Comparison of ENCODE assay signal across 31 cellular contexts in genomic region chr6:40891131-40891530, GRCh38.
"Had no signal": no experiment of that assay in that cellular context is flagged by ENCODE, and none has a peak within 500 bp of the region (broad histone marks: within the 10 kb centered on the region; RNA-seq: fewer than 3 reads in every experiment).

No MANE protein-coding gene starts in this region.

- H3K36me3 Mint-ChIP-seq: activated naive CD4-positive, alpha-beta T cell treated with anti-CD3 and anti-CD28 coated beads, Interleukin-2, amount 10 ng/mL, durations not matched to agents 7 days and 5 days; activated naive CD4-positive, alpha-beta T cell treated with anti-CD3 and anti-CD28 coated beads, Interleukin-2, amount 50 U/mL, for 72 hours; activated naive CD8-positive, alpha-beta T cell treated with anti-CD3 and anti-CD28 coated beads, Interleukin-2, amount 10 ng/mL, durations not matched to agents 7 days and 5 days; brain had no signal

- H3K4me1 ChIP-seq: breast epithelium, colonic mucosa, foreskin keratinocyte had no signal

- H3K27ac ChIP-seq: ascending aorta, breast epithelium, cardiac muscle cell, colonic mucosa, dorsolateral prefrontal cortex, esophagus muscularis mucosa, foreskin keratinocyte, gastrocnemius medialis, heart right ventricle, hepatocyte had no signal

- H3K36me3 ChIP-seq: ascending aorta, breast epithelium, cardiac muscle cell, colonic mucosa, gastrocnemius medialis had no signal

- ATAC-seq: activated CD4-positive, alpha-beta T cell treated with anti-CD3 and anti-CD28 coated beads for 36 hours; activated naive CD4-positive, alpha-beta T cell treated with anti-CD3 and anti-CD28 coated beads, Interleukin-2, amount 50 U/mL, for 72 hours; activated T-cell treated with anti-CD3 and anti-CD28 coated beads, Interleukin-2, amount 50 U/mL, for 72 hours; foreskin keratinocyte; gastrocnemius medialis had no signal

- H3K9me3 ChIP-seq: ascending aorta, breast epithelium, colonic mucosa, esophagus muscularis mucosa, gastrocnemius medialis, heart right ventricle had no signal

- H3K27ac Mint-ChIP-seq: activated CD4-positive, alpha-beta memory T cell treated with anti-CD3 and anti-CD28 coated beads, Interleukin-2, amount 10 ng/mL, durations not matched to agents 7 days and 5 days; activated CD4-positive, alpha-beta T cell treated with anti-CD3 and anti-CD28 coated beads for 36 hours; activated CD4-positive, alpha-beta T cell treated with anti-CD3 and anti-CD28 coated beads, Interleukin-2, amount 10 ng/mL, durations not matched to agents 24 days and 14 days; activated naive CD4-positive, alpha-beta T cell treated with anti-CD3 and anti-CD28 coated beads, Interleukin-2, amount 10 ng/mL, durations not matched to agents 7 days and 5 days; activated naive CD4-positive, alpha-beta T cell treated with anti-CD3 and anti-CD28 coated beads, Interleukin-2, amount 50 U/mL, for 72 hours; activated naive CD8-positive, alpha-beta T cell treated with anti-CD3 and anti-CD28 coated beads, Interleukin-2, amount 10 ng/mL, durations not matched to agents 7 days and 5 days; activated T-cell treated with anti-CD3 and anti-CD28 coated beads, Interleukin-2, amount 50 U/mL, for 24 hours; activated T-cell treated with anti-CD3 and anti-CD28 coated beads, Interleukin-2, amount 50 U/mL, for 72 hours; dendritic cell treated with granulocyte-macrophage colony-stimulating factor and Interleukin-4, amounts not matched to agents 40 ng/mL and 50 ng/mL, for 4 days had no signal

- H3K27me3 Mint-ChIP-seq: dendritic cell treated with granulocyte-macrophage colony-stimulating factor and Interleukin-4, amounts not matched to agents 40 ng/mL and 50 ng/mL, for 4 days had no signal

- H3K4me3 Mint-ChIP-seq: activated CD4-positive, alpha-beta memory T cell treated with anti-CD3 and anti-CD28 coated beads, Interleukin-2, amount 10 ng/mL, durations not matched to agents 7 days and 5 days; activated CD4-positive, alpha-beta T cell treated with anti-CD3 and anti-CD28 coated beads for 36 hours; activated CD4-positive, alpha-beta T cell treated with anti-CD3 and anti-CD28 coated beads, Interleukin-2, amount 10 ng/mL, durations not matched to agents 24 days and 14 days; activated naive CD4-positive, alpha-beta T cell treated with anti-CD3 and anti-CD28 coated beads, Interleukin-2, amount 10 ng/mL, durations not matched to agents 7 days and 5 days; activated naive CD8-positive, alpha-beta T cell treated with anti-CD3 and anti-CD28 coated beads, Interleukin-2, amount 10 ng/mL, durations not matched to agents 7 days and 5 days; activated T-cell treated with anti-CD3 and anti-CD28 coated beads, Interleukin-2, amount 50 U/mL, for 24 hours; activated T-cell treated with anti-CD3 and anti-CD28 coated beads, Interleukin-2, amount 50 U/mL, for 72 hours; brain; dendritic cell treated with granulocyte-macrophage colony-stimulating factor and Interleukin-4, amounts not matched to agents 40 ng/mL and 50 ng/mL, for 4 days had no signal

- H3K4me3 ChIP-seq: ascending aorta, breast epithelium, cardiac muscle cell, colonic mucosa, dorsolateral prefrontal cortex, esophagus muscularis mucosa, gastrocnemius medialis, heart right ventricle, hepatocyte had no signal

- H3K4me1 Mint-ChIP-seq: activated CD4-positive, alpha-beta memory T cell treated with anti-CD3 and anti-CD28 coated beads, Interleukin-2, amount 10 ng/mL, durations not matched to agents 7 days and 5 days; activated CD4-positive, alpha-beta T cell treated with anti-CD3 and anti-CD28 coated beads for 36 hours; activated CD4-positive, alpha-beta T cell treated with anti-CD3 and anti-CD28 coated beads, Interleukin-2, amount 10 ng/mL, durations not matched to agents 24 days and 14 days; activated naive CD4-positive, alpha-beta T cell treated with anti-CD3 and anti-CD28 coated beads, Interleukin-2, amount 10 ng/mL, durations not matched to agents 7 days and 5 days; activated naive CD8-positive, alpha-beta T cell treated with anti-CD3 and anti-CD28 coated beads, Interleukin-2, amount 10 ng/mL, durations not matched to agents 7 days and 5 days had no signal

- DNase-seq: activated CD4-positive, alpha-beta memory T cell treated with anti-CD3 and anti-CD28 coated beads, Interleukin-2, amount 10 ng/mL, durations not matched to agents 7 days and 5 days; activated CD4-positive, alpha-beta T cell treated with anti-CD3 and anti-CD28 coated beads for 36 hours; activated CD4-positive, alpha-beta T cell treated with anti-CD3 and anti-CD28 coated beads, Interleukin-2, amount 10 ng/mL, durations not matched to agents 24 days and 14 days; activated CD4-positive, CD25-positive, alpha-beta regulatory T cell; activated CD4-positive, CD25-positive, alpha-beta regulatory T cell treated with anti-CD3 and anti-CD28 coated beads, Interleukin-2, amount 50 U/mL, for 72 hours; activated CD8-positive, alpha-beta memory T cell treated with anti-CD3 and anti-CD28 coated beads, Interleukin-2, amount 50 U/mL, for 48 hours; activated gamma-delta T cell; activated naive CD4-positive, alpha-beta T cell; activated naive CD4-positive, alpha-beta T cell treated with anti-CD3 and anti-CD28 coated beads, Interleukin-2, amount 10 ng/mL, durations not matched to agents 7 days and 5 days; activated naive CD8-positive, alpha-beta T cell treated with anti-CD3 and anti-CD28 coated beads, Interleukin-2, amount 10 ng/mL, durations not matched to agents 7 days and 5 days; activated T-cell treated with anti-CD3 and anti-CD28 coated beads for 4 hours; activated T-cell treated with anti-CD3 and anti-CD28 coated beads, Interleukin-2, amount 50 U/mL, for 24 hours; activated T-cell treated with anti-CD3 and anti-CD28 coated beads, Interleukin-2, amount 50 U/mL, for 72 hours; central memory CD4-positive, alpha-beta T cell; cerebellar nuclear complex; colonic mucosa; dorsolateral prefrontal cortex; effector memory CD4-positive, alpha-beta T cell; erythroblast; foreskin keratinocyte; gastrocnemius medialis; heart right ventricle; T-helper 2 cell had no signal

- H3K27me3 ChIP-seq: ascending aorta, breast epithelium, cardiac muscle cell, colonic mucosa, dorsolateral prefrontal cortex, esophagus muscularis mucosa, foreskin keratinocyte, gastrocnemius medialis, heart right ventricle, hepatocyte had no signal

- H3K9me3 Mint-ChIP-seq: activated CD4-positive, alpha-beta memory T cell treated with anti-CD3 and anti-CD28 coated beads, Interleukin-2, amount 10 ng/mL, durations not matched to agents 7 days and 5 days; activated CD4-positive, alpha-beta T cell treated with anti-CD3 and anti-CD28 coated beads, Interleukin-2, amount 10 ng/mL, durations not matched to agents 24 days and 14 days; activated naive CD4-positive, alpha-beta T cell treated with anti-CD3 and anti-CD28 coated beads, Interleukin-2, amount 10 ng/mL, durations not matched to agents 7 days and 5 days; activated naive CD4-positive, alpha-beta T cell treated with anti-CD3 and anti-CD28 coated beads, Interleukin-2, amount 50 U/mL, for 72 hours; activated naive CD8-positive, alpha-beta T cell treated with anti-CD3 and anti-CD28 coated beads, Interleukin-2, amount 10 ng/mL, durations not matched to agents 7 days and 5 days; activated T-cell treated with anti-CD3 and anti-CD28 coated beads, Interleukin-2, amount 50 U/mL, for 24 hours; activated T-cell treated with anti-CD3 and anti-CD28 coated beads, Interleukin-2, amount 50 U/mL, for 72 hours; dendritic cell treated with granulocyte-macrophage colony-stimulating factor and Interleukin-4, amounts not matched to agents 40 ng/mL and 50 ng/mL, for 4 days had no signal
